ENCODE assay signal across 2 cellular contexts in genomic region chr3:45737222-45737621, GRCh38.
TF ChIP-seq lines count a peak whose summit lies in the region.

No MANE protein-coding gene starts in this region.

TF ChIP-seq in WTC11, 78 proteins besides CTCF, POLR2A, EP300 and RAD21 (continues in another document):
- TF ChIP-seq MXD4 (CRISPR knock-in tag; IDR thresholded peaks at IDR 0.05; ENCODE audit: borderline replicate concordance): no peak
- no peak for TF ChIP-seq ZNF317 (CRISPR knock-in tag; IDR thresholded peaks at IDR 0.05; ENCODE audit: borderline replicate concordance, low read depth)
- TF ChIP-seq GABPB1 (CRISPR knock-in tag; IDR thresholded peaks at IDR 0.05): no peak
- TF ChIP-seq TP53 (CRISPR knock-in tag; IDR thresholded peaks at IDR 0.05): no peak
- no peak for TF ChIP-seq AFF4 (CRISPR knock-in tag; IDR thresholded peaks at IDR 0.05; ENCODE audit: borderline replicate concordance)
- no peak for TF ChIP-seq ZNF219 (CRISPR knock-in tag; IDR thresholded peaks at IDR 0.05; ENCODE audit: borderline replicate concordance)
- no peak for TF ChIP-seq USF2 (CRISPR knock-in tag; IDR thresholded peaks at IDR 0.05)
- no peak for TF ChIP-seq ZNF425 (CRISPR knock-in tag; conservative IDR thresholded peaks at IDR 0.05)
- no peak for TF ChIP-seq RORB (CRISPR knock-in tag; IDR thresholded peaks at IDR 0.05)
- no peak for TF ChIP-seq ERG (CRISPR knock-in tag; IDR thresholded peaks at IDR 0.05)
- TF ChIP-seq KAT7 (CRISPR knock-in tag; IDR thresholded peaks at IDR 0.05; ENCODE audit: borderline replicate concordance): no peak
- TF ChIP-seq NFYB (CRISPR knock-in tag; conservative IDR thresholded peaks at IDR 0.05; ENCODE audit: low read depth): no peak

TF ChIP-seq in H1, 55 proteins besides CTCF, POLR2A, EP300 and RAD21:
- no peak for TF ChIP-seq NRF1 (IDR thresholded peaks at IDR 0.05; ENCODE audit: low read depth, low read length)
- TF ChIP-seq CEBPB (IDR thresholded peaks at IDR 0.05; ENCODE audit: low read depth, low read length): no peak
- no peak for TF ChIP-seq KDM5A (IDR thresholded peaks at IDR 0.05; ENCODE audit: low read length)
- TF ChIP-seq KDM4A (IDR thresholded peaks at IDR 0.05; ENCODE audit: low read depth, low read length, severe bottlenecking): no peak
- TF ChIP-seq SRF (IDR thresholded peaks at IDR 0.05; ENCODE audit: low read depth, low read length): no peak
- TF ChIP-seq GABPA (IDR thresholded peaks at IDR 0.05; ENCODE audit: borderline replicate concordance, insufficient read depth, low read length): no peak
- TF ChIP-seq ATF2 (IDR thresholded peaks at IDR 0.05; ENCODE audit: low read length): no peak
- no peak for TF ChIP-seq BRCA1 (IDR thresholded peaks at IDR 0.05; ENCODE audit: low read depth, low read length)
- no peak for TF ChIP-seq ASH2L (IDR thresholded peaks at IDR 0.05; ENCODE audit: low read length)
- no peak for TF ChIP-seq SAP30 (IDR thresholded peaks at IDR 0.05; ENCODE audit: insufficient read depth, insufficient replicate concordance, low read length)
- TF ChIP-seq CTBP2 (IDR thresholded peaks at IDR 0.05; ENCODE audit: borderline replicate concordance, insufficient read depth, insufficient read length, low read length): no peak
- TF ChIP-seq BACH1 (IDR thresholded peaks at IDR 0.05; ENCODE audit: low read length): no peak
- TF ChIP-seq RFX5 (IDR thresholded peaks at IDR 0.05; ENCODE audit: borderline replicate concordance, low read depth, low read length): no peak
- no peak for TF ChIP-seq CHD1 (IDR thresholded peaks at IDR 0.05; ENCODE audit: low read depth, low read length)
- no peak for TF ChIP-seq MAX (IDR thresholded peaks at IDR 0.05)
TF ChIP-seq in H1: peak in this region for 0.
